In the genomic region with DNA sequence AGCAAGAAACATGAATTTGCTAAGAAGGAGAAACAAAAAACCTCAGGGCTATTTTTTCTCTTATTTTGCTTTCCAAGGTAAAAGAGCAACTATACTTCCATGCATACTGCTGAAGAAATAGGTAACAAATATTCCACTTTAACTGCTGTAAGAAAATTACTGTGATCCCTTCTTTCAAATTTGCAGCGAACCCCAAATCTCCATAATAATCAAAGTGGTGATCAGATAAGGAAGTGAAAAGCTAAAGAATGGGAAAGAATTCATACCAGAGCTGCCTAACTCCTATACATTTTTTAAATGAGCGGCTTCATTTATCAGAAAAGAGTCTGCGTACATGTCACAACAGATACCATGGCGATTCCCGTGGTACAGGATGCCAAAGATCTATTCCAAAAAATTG, we compare ENCODE assay signal across 24 cellular contexts. TPM values are rescaled to one million over a fixed set of nuclear protein-coding genes. Genes with fewer than 3 reads are reported as not detected.
DNase-seq lines count a peak whose midpoint lies in the region; ATAC-seq and TF ChIP-seq lines count a peak whose summit lies in the region.
"Had no signal": no experiment of that assay in that cellular context is flagged by ENCODE, and none has a peak within 500 bp of the region (broad histone marks: within the 10 kb centered on the region; RNA-seq: fewer than 3 reads in every experiment).

No MANE protein-coding gene starts in this region.

- H3K27me3 ChIP-seq in mammary epithelial cell (ENCODE audit: insufficient read depth, low read length) = no peaks in the 10 kb centered on the region

- TF ChIP-seq CTCF in mammary epithelial cell (conservative IDR thresholded peaks at IDR 0.05 in 1 of 2, IDR thresholded peaks at IDR 0.05 in 1 of 2; ENCODE audit: extremely low read depth in 1 of 2, insufficient read depth in 1 of 2, low read depth in 1 of 2, low read length in 2 of 2) (no peak), MCF 10A (IDR thresholded peaks at IDR 0.05; ENCODE audit: unreplicated experiment) (no peak), chondrocyte (IDR thresholded peaks at IDR 0.05) (no peak), mesothelial cell of epicardium (IDR thresholded peaks at IDR 0.05; ENCODE audit: unreplicated experiment) (no peak)

- dilution Hi-C loops in mammary epithelial cell (cut with HindIII; ENCODE audit: low sequenced_read_pairs) = no loop called here

- H3K27ac ChIP-seq in mammary epithelial cell (ENCODE audit: insufficient read depth, low read depth, low read length) = peak overlapping the region; percentile 74
- H3K27ac ChIP-seq: HL-60, PC-9, SK-N-MC had no signal

- H3K4me3 Mint-ChIP-seq in MCF 10A (ENCODE audit: unreplicated experiment) (no peak overlapping the region), chondrocyte (ENCODE audit: unreplicated experiment) (peak overlapping the region; percentile 33), mesothelial cell of epicardium (peak overlapping the region; percentile 4)
- H3K4me3 Mint-ChIP-seq: B cell, CD14-positive monocyte, T-helper 17 cell had no signal

- POLR2A ChIA-PET in MCF 10A (lab: Yijun Ruan, JAX) = interaction anchor here (1.2 kb wide), 1 partner anchor 28 kb away, joined by 4 read pairs; no protein-coding TSS in a partner anchor

- no peaks in the 10 kb centered on the region for H4K20me1 ChIP-seq in mammary epithelial cell (ENCODE audit: insufficient read depth, low read length)

- H3K4me1 ChIP-seq in mammary epithelial cell (ENCODE audit: insufficient read depth, low read length) = peaks cover 36% of the 10 kb centered on the region

- no peaks in the 10 kb centered on the region for H3K36me3 Mint-ChIP-seq in MCF 10A (ENCODE audit: insufficient read depth, unreplicated experiment)
- H3K36me3 Mint-ChIP-seq in chondrocyte (ENCODE audit: low read depth) = no peaks in the 10 kb centered on the region
- no peaks in the 10 kb centered on the region for H3K36me3 Mint-ChIP-seq in mesothelial cell of epicardium
- H3K36me3 Mint-ChIP-seq: CD14-positive monocyte had no signal

- CTCF ChIA-PET in mammary epithelial cell (lab: Charles Lee; ENCODE audit: low non-redundant PET) (interaction anchor here (0.5 kb wide), 1 partner anchor 1479 kb away, joined by 3 read pairs; no protein-coding TSS in a partner anchor), MCF 10A (lab: Yijun Ruan, JAX) (interaction anchor here (0.8 to 1.2 kb wide), 3 partner anchors 19 to 200 kb away, joined by 3 to 4 read pairs (median 4); no protein-coding TSS in a partner anchor)

- H3K4me1 Mint-ChIP-seq in MCF 10A (ENCODE audit: insufficient read depth, unreplicated experiment) (peaks cover 22% of the 10 kb centered on the region), chondrocyte (ENCODE audit: low read depth) (peaks cover 44% of the 10 kb centered on the region), mesothelial cell of epicardium (peaks cover 54% of the 10 kb centered on the region)
- H3K4me1 Mint-ChIP-seq: B cell, CD14-positive monocyte, T-helper 17 cell had no signal

- WGBS in mammary epithelial cell (ENCODE audit: low coverage, missing lambda C conversion rate) = 35% methylated on average over 5 of the region's 5 CpGs

- in situ Hi-C loops in mammary epithelial cell (cut with MboI; ENCODE audit: low sequenced_read_pairs in 2 of 2) = no loop called here

- H3K4me2 ChIP-seq in mammary epithelial cell (ENCODE audit: insufficient read depth, low read depth, low read length) = peak overlapping the region; percentile 98
- H3K4me2 ChIP-seq: PC-9 had no signal

- no peaks in the 10 kb centered on the region for H3K9me3 ChIP-seq in mammary epithelial cell (replicated peaks; ENCODE audit: insufficient read depth, low read length)

- peaks cover 86% of the 10 kb centered on the region for H3K79me2 ChIP-seq in mammary epithelial cell (ENCODE audit: insufficient read depth, low read length)

- intact Hi-C loops in mammary epithelial cell (cut with micrococcal nuclease) (loop anchor here (2.0 kb wide), 1 partner anchor 28 kb away; no protein-coding TSS in a partner anchor), MCF 10A (cut with micrococcal nuclease) (no loop called here)

- peak overlapping the region; percentile 19 for H3K9ac ChIP-seq in mammary epithelial cell (ENCODE audit: insufficient read depth, low read length)

- ATAC-seq in HG02852 (IDR thresholded peaks at IDR 0.05; ENCODE audit: unreplicated experiment) = no peak
- ATAC-seq: T-helper 17 cell had no signal

- H2AFZ ChIP-seq in mammary epithelial cell (ENCODE audit: low read depth, low read length) = peak overlapping the region; percentile 11
- H2AFZ ChIP-seq: PC-9 had no signal

- H3K27me3 Mint-ChIP-seq in MCF 10A (ENCODE audit: insufficient read depth, unreplicated experiment) = no peaks in the 10 kb centered on the region
- H3K27me3 Mint-ChIP-seq in chondrocyte (ENCODE audit: low read depth) = no peaks in the 10 kb centered on the region
- no peaks in the 10 kb centered on the region for H3K27me3 Mint-ChIP-seq in mesothelial cell of epicardium (ENCODE audit: low read depth)

- peak overlapping the region in 1 of 3 experiments; percentile 65 for H3K4me3 ChIP-seq in mammary epithelial cell (replicated peaks in 1 of 3; ENCODE audit: insufficient read depth in 1 of 3, low read depth in 2 of 3, low read length in 3 of 3)
- H3K4me3 ChIP-seq: PC-9, SK-N-MC had no signal

- peak; percentile 11 for DNase-seq in mammary epithelial cell
- DNase-seq in MCF 10A (ENCODE audit: unreplicated experiment) = no peak
- DNase-seq in chondrocyte (ENCODE audit: low spot score) = no peak
- no peak for DNase-seq in mesothelial cell of epicardium (ENCODE audit: low spot score in 2 of 2, unreplicated experiment in 2 of 2)
- no peak for DNase-seq in stimulated activated naive CD4-positive, alpha-beta T cell (lab: John Stamatoyannopoulos, UW)
- DNase-seq in anterior cingulate cortex (lab: John Stamatoyannopoulos, UW) = no peak
- DNase-seq: EL, GF-D8, KG1, NCI-H1105 treated with DMSO at 0.1 percent for 48 hours, NCI-H1694 treated with DMSO at 0.1 percent for 48 hours, NCI-H226, NCI-H524 treated with DMSO at 0.1 percent for 48 hours, NCI-H82, PC-9, RPMI8226, SHP77 treated with DMSO at 0.1 percent for 48 hours, SW 1271, T-helper 17 cell had no signal

- H3K36me3 ChIP-seq in mammary epithelial cell (ENCODE audit: insufficient read depth, low read length) = no peaks in the 10 kb centered on the region

- H3K27ac Mint-ChIP-seq in MCF 10A (ENCODE audit: low read depth, unreplicated experiment) (no peak overlapping the region), chondrocyte (ENCODE audit: unreplicated experiment) (no peak overlapping the region), mesothelial cell of epicardium (peak overlapping the region; percentile 28)
- H3K27ac Mint-ChIP-seq: B cell, CD14-positive monocyte, T-helper 17 cell had no signal

- no peaks in the 10 kb centered on the region for H3K9me3 Mint-ChIP-seq in MCF 10A (ENCODE audit: unreplicated experiment)
- no peaks in the 10 kb centered on the region for H3K9me3 Mint-ChIP-seq in chondrocyte (ENCODE audit: low read depth)
- no peaks in the 10 kb centered on the region for H3K9me3 Mint-ChIP-seq in mesothelial cell of epicardium

- BruUV-seq in mammary epithelial cell (replicated peaks; lab: Mats Ljungman, UMichigan) (no TSS peak), MCF 10A (replicated peaks; lab: Mats Ljungman, UMichigan) (no TSS peak)

RNA-seq across cellular contexts. Expression of gene SGCE, which starts 7.2 kb away (rescaled TPM):
- total RNA-seq in mammary epithelial cell = 10 to 100 TPM; 61.3 to 74.7 TPM
- 37.1 TPM for polyA plus RNA-seq in mammary epithelial cell
- 20.8 TPM for polyA minus RNA-seq in mammary epithelial cell
- 39.4 and 48.9 TPM in 2 replicates for total RNA-seq in MCF 10A (2022)
- total RNA-seq in chondrocyte = 61.1 to 76.8 TPM (median 72.3 TPM) in 3 replicates
- total RNA-seq in mesothelial cell of epicardium = 50.4 to 59.3 TPM (median 51.3 TPM) in 3 replicates
- polyA plus RNA-seq: CD14-positive monocyte had no signal
